In genomic region chr22:45557926-45558325, GRCh38 we compare ENCODE assay signal across 4 cellular contexts. TPM values are rescaled to one million over a fixed set of nuclear protein-coding genes. Genes with fewer than 3 reads are reported as not detected.
"Had no signal": no experiment of that assay in that cellular context is flagged by ENCODE, and none has a peak within 500 bp of the region (broad histone marks: within the 10 kb centered on the region; RNA-seq: fewer than 3 reads in every experiment).

No MANE protein-coding gene starts in this region.

RNA-seq across cellular contexts. Expression of gene FBLN1, which starts 55.2 kb away (rescaled TPM):
- total RNA-seq: activated naive CD8-positive, alpha-beta T cell treated with anti-CD3 and anti-CD28 coated beads, Interleukin-2, amount 10 ng/mL, durations not matched to agents 7 days and 5 days; activated T-cell treated with anti-CD3 and anti-CD28 coated beads, Interleukin-2, amount 50 U/mL, for 72 hours; activated T-helper 2 cell treated with anti-CD3 and anti-CD28 coated beads, Interferon-gamma antibody, Interleukin-2, Interleukin-4, amounts not matched to agents 10 μg/mL and 5 μg/mL and 100 μg/mL, durations not matched to agents 14 hours and 24 hours and 36 hours; T-helper 1 cell treated with Interleukin-12 subunit alpha and Interleukin-12 subunit beta and Interleukin-4 antibody, amounts not matched to agents 30 ng/mL and 1 ng/mL, for 36 hours had no signal
